23 cellular contexts compared by ENCODE assay signal in the genomic region with DNA sequence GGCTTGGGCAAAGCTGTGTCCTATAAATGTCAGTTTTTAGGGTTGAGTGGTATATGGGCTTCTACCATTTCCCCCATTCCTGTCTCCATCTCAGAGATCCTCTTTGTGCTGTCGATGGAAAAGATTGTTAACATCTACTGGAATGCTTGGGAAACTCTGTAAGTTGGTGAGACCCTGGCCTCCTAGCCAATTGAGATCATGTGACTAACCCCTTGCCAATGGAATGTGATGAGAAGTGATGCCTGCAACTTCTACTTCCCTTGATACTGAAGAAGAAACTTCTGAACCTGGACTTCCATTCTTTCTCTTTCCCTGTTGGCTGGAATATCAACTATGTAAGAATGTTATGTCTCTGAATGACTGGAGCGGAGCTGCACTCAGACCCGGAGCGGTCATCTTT.
"Had no signal": no experiment of that assay in that cellular context is flagged by ENCODE, and none has a peak within 500 bp of the region (broad histone marks: within the 10 kb centered on the region; RNA-seq: fewer than 3 reads in every experiment).

No MANE protein-coding gene starts in this region.

- H3K9me3 ChIP-seq: Peyer's patch, SJCRH30, SK-N-SH had no signal

- H3K4me2 ChIP-seq: SK-N-SH had no signal

- ATAC-seq: activated CD4-positive, alpha-beta T cell treated with anti-CD3 and anti-CD28 coated beads for 36 hours; activated T-cell treated with anti-CD3 and anti-CD28 coated beads, Interleukin-2, amount 50 U/mL, for 72 hours had no signal

- H3K9me2 ChIP-seq: SK-N-SH had no signal

- H3K9me3 Mint-ChIP-seq: activated CD4-positive, alpha-beta memory T cell treated with anti-CD3 and anti-CD28 coated beads, Interleukin-2, amount 10 ng/mL, durations not matched to agents 7 days and 5 days; activated naive CD4-positive, alpha-beta T cell treated with anti-CD3 and anti-CD28 coated beads, Interleukin-2, amount 10 ng/mL, durations not matched to agents 7 days and 5 days; activated naive CD8-positive, alpha-beta T cell treated with anti-CD3 and anti-CD28 coated beads for 36 hours; activated T-cell treated with anti-CD3 and anti-CD28 coated beads, Interleukin-2, amount 50 U/mL, for 72 hours; activated T-helper 2 cell treated with anti-CD3 and anti-CD28 coated beads, Interferon-gamma antibody, Interleukin-2, Interleukin-4, amounts not matched to agents 10 μg/mL and 5 μg/mL and 100 μg/mL, durations not matched to agents 14 hours and 24 hours and 36 hours had no signal

- H3K27me3 Mint-ChIP-seq: activated CD4-positive, alpha-beta memory T cell treated with anti-CD3 and anti-CD28 coated beads, Interleukin-2, amount 10 ng/mL, durations not matched to agents 7 days and 5 days; activated CD4-positive, alpha-beta T cell treated with anti-CD3 and anti-CD28 coated beads for 36 hours; activated naive CD4-positive, alpha-beta T cell treated with anti-CD3 and anti-CD28 coated beads, Interleukin-2, amount 10 ng/mL, durations not matched to agents 7 days and 5 days; activated naive CD8-positive, alpha-beta T cell treated with anti-CD3 and anti-CD28 coated beads for 36 hours had no signal

- H3K27ac ChIP-seq: Peyer's patch, RWPE1, SJCRH30, VCaP had no signal

- H3K4me3 ChIP-seq: Peyer's patch, SJCRH30 had no signal

- H3K27me3 ChIP-seq: Peyer's patch, SJCRH30 had no signal

- H3K36me3 ChIP-seq: Peyer's patch, SJCRH30 had no signal

- H3K27ac Mint-ChIP-seq: activated CD4-positive, alpha-beta memory T cell treated with anti-CD3 and anti-CD28 coated beads, Interleukin-2, amount 10 ng/mL, durations not matched to agents 7 days and 5 days; activated CD4-positive, alpha-beta T cell treated with anti-CD3 and anti-CD28 coated beads for 36 hours; activated naive CD4-positive, alpha-beta T cell treated with anti-CD3 and anti-CD28 coated beads, Interleukin-2, amount 10 ng/mL, durations not matched to agents 7 days and 5 days; activated naive CD8-positive, alpha-beta T cell treated with anti-CD3 and anti-CD28 coated beads for 36 hours; activated T-cell treated with anti-CD3 and anti-CD28 coated beads, Interleukin-2, amount 50 U/mL, for 72 hours; activated T-helper 2 cell treated with anti-CD3 and anti-CD28 coated beads, Interferon-gamma antibody, Interleukin-2, Interleukin-4, amounts not matched to agents 10 μg/mL and 5 μg/mL and 100 μg/mL, durations not matched to agents 14 hours and 24 hours and 36 hours had no signal

- DNase-seq: activated CD4-positive, alpha-beta memory T cell treated with anti-CD3 and anti-CD28 coated beads, Interleukin-2, amount 10 ng/mL, durations not matched to agents 7 days and 5 days; activated CD4-positive, alpha-beta T cell treated with anti-CD3 and anti-CD28 coated beads for 36 hours; activated CD4-positive, alpha-beta T cell treated with anti-CD3 and anti-CD28 coated beads, Interleukin-2, amount 50 U/mL, for 1 hour; activated CD8-positive, alpha-beta memory T cell treated with anti-CD3 and anti-CD28 coated beads, Interleukin-2, amount 50 U/mL, for 4 hours; activated gamma-delta T cell treated with Interleukin-2 at 50 U/mL for 16 hours; activated naive CD4-positive, alpha-beta T cell treated with anti-CD3 and anti-CD28 coated beads, Interleukin-2, amount 10 ng/mL, durations not matched to agents 7 days and 5 days; activated naive CD8-positive, alpha-beta T cell treated with anti-CD3 and anti-CD28 coated beads for 36 hours; activated T-cell treated with anti-CD3 and anti-CD28 coated beads, Interleukin-2, amount 50 U/mL, for 72 hours; MV-4-11; NCI-H1092 treated with DMSO at 0.1 percent for 48 hours; NCI-H1417 treated with DMSO at 0.1 percent for 48 hours; NCI-H1694; NCI-H2029 treated with DMSO at 0.1 percent for 48 hours; NCI-H510A treated with DMSO at 0.1 percent for 48 hours; NCI-H69; Peyer's patch; Right ventricle myocardium superior; SJCRH30; SK-N-SH; T-helper 1 cell had no signal

- H3K4me3 Mint-ChIP-seq: activated CD4-positive, alpha-beta memory T cell treated with anti-CD3 and anti-CD28 coated beads, Interleukin-2, amount 10 ng/mL, durations not matched to agents 7 days and 5 days; activated CD4-positive, alpha-beta T cell treated with anti-CD3 and anti-CD28 coated beads for 36 hours; activated naive CD4-positive, alpha-beta T cell treated with anti-CD3 and anti-CD28 coated beads, Interleukin-2, amount 10 ng/mL, durations not matched to agents 7 days and 5 days; activated naive CD8-positive, alpha-beta T cell treated with anti-CD3 and anti-CD28 coated beads for 36 hours; activated T-cell treated with anti-CD3 and anti-CD28 coated beads, Interleukin-2, amount 50 U/mL, for 72 hours had no signal

- H3K4me1 ChIP-seq: SJCRH30 had no signal
